ENCODE assay signal across 26 cellular contexts in the genomic region with DNA sequence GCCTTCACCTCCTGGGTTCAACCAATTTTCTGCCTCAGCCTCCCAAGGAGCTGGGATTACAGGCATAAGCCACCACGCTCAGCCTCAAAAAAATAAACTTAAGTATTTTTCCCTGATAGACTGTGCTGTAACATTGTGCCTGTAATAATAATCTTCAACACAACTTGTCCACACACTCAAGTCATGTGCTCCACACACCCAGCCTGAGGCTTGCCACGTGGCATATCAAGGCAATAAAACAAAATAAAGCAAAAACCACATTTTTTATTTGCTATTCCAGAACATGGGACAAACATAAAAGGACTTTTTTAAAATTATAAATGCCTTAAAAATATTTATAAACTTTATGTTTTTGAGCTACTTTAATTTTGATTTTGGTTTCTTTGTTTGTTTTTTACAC.
DNase-seq lines count a peak whose midpoint lies in the region; ATAC-seq, FAIRE-seq and TF ChIP-seq lines count a peak whose summit lies in the region.
"Had no signal": no experiment of that assay in that cellular context is flagged by ENCODE, and none has a peak within 500 bp of the region (broad histone marks: within the 10 kb centered on the region; RNA-seq: fewer than 3 reads in every experiment).

No MANE protein-coding gene starts in this region.

- no peak for TF ChIP-seq POLR2A in H54 (IDR thresholded peaks at IDR 0.05; ENCODE audit: low read depth, low read length)

- H3K36me3 Mint-ChIP-seq in neural crest cell (ENCODE audit: low read depth), result no peaks in the 10 kb centered on the region
- no peaks in the 10 kb centered on the region for H3K36me3 Mint-ChIP-seq in activated naive CD4-positive, alpha-beta T cell treated with anti-CD3 and anti-CD28 coated beads, Interleukin-2, amount 10 ng/mL, durations not matched to agents 7 days and 5 days
- H3K36me3 Mint-ChIP-seq: CD14-positive monocyte; CD4-positive, alpha-beta memory T cell; CD4-positive, CD25-positive, alpha-beta regulatory T cell; CD8-positive, alpha-beta memory T cell had no signal

- FAIRE-seq in H54 (lab: Jason Lieb, UNC), result peak; percentile 45
- FAIRE-seq: A204.1, G401.6, GM12891, GM19239 had no signal

- TF ChIP-seq CTCF in neural crest cell (conservative IDR thresholded peaks at IDR 0.05) (no peak), thoracic aorta (IDR thresholded peaks at IDR 0.05) (no peak)

- CTCF ChIA-PET in activated naive CD4-positive, alpha-beta T cell treated with anti-CD3 and anti-CD28 coated beads, Interleukin-2, amount 10 ng/mL, durations not matched to agents 7 days and 5 days (lab: Charles Lee), result interaction anchor here (1.2 kb wide), 1 partner anchor 156 kb away, joined by 3 read pairs; no protein-coding TSS in a partner anchor

- peak overlapping the region; percentile 86 for H3K27ac Mint-ChIP-seq in neural crest cell (ENCODE audit: unreplicated experiment)
- no peak overlapping the region for H3K27ac Mint-ChIP-seq in activated naive CD4-positive, alpha-beta T cell treated with anti-CD3 and anti-CD28 coated beads, Interleukin-2, amount 10 ng/mL, durations not matched to agents 7 days and 5 days
- H3K27ac Mint-ChIP-seq: CD4-positive, alpha-beta memory T cell; CD4-positive, CD25-positive, alpha-beta regulatory T cell; CD8-positive, alpha-beta memory T cell had no signal

- no peaks in the 10 kb centered on the region for H3K27me3 Mint-ChIP-seq in neural crest cell (ENCODE audit: low read depth)
- peaks cover 4% of the 10 kb centered on the region for H3K27me3 Mint-ChIP-seq in activated naive CD4-positive, alpha-beta T cell treated with anti-CD3 and anti-CD28 coated beads, Interleukin-2, amount 10 ng/mL, durations not matched to agents 7 days and 5 days
- H3K27me3 Mint-ChIP-seq: CD4-positive, alpha-beta memory T cell; CD4-positive, CD25-positive, alpha-beta regulatory T cell; CD8-positive, alpha-beta memory T cell had no signal

- H3K27ac ChIP-seq in thoracic aorta, result peak overlapping the region in 1 of 2 donors; percentile 18
- H3K27ac ChIP-seq: BLaER1 had no signal

- H3K27me3 ChIP-seq in thoracic aorta (replicated peaks; ENCODE audit: insufficient read depth), result no peaks in the 10 kb centered on the region
- H3K27me3 ChIP-seq: BE2C, BLaER1 had no signal

- H3K36me3 ChIP-seq in thoracic aorta, result no peaks in the 10 kb centered on the region
- H3K36me3 ChIP-seq: BE2C, BLaER1 had no signal

- no peak overlapping the region for H3K4me3 ChIP-seq in thoracic aorta
- H3K4me3 ChIP-seq: BLaER1 had no signal

- ATAC-seq in thoracic aorta (ENCODE audit: insufficient number of reproducible peaks, low FRiP score, low read depth) (peak; percentile 14), GM21381 (IDR thresholded peaks at IDR 0.05; ENCODE audit: unreplicated experiment) (no peak)

- H3K4me3 Mint-ChIP-seq in neural crest cell, result no peak overlapping the region
- no peak overlapping the region for H3K4me3 Mint-ChIP-seq in activated naive CD4-positive, alpha-beta T cell treated with anti-CD3 and anti-CD28 coated beads, Interleukin-2, amount 10 ng/mL, durations not matched to agents 7 days and 5 days
- H3K4me3 Mint-ChIP-seq: CD14-positive monocyte; CD4-positive, alpha-beta memory T cell; CD4-positive, CD25-positive, alpha-beta regulatory T cell; CD8-positive, alpha-beta memory T cell had no signal

- no peaks in the 10 kb centered on the region for H3K9me3 Mint-ChIP-seq in neural crest cell
- H3K9me3 Mint-ChIP-seq in activated naive CD4-positive, alpha-beta T cell treated with anti-CD3 and anti-CD28 coated beads, Interleukin-2, amount 10 ng/mL, durations not matched to agents 7 days and 5 days, result no peaks in the 10 kb centered on the region

- no peaks in the 10 kb centered on the region for H3K4me1 Mint-ChIP-seq in neural crest cell
- H3K4me1 Mint-ChIP-seq in activated naive CD4-positive, alpha-beta T cell treated with anti-CD3 and anti-CD28 coated beads, Interleukin-2, amount 10 ng/mL, durations not matched to agents 7 days and 5 days, result no peaks in the 10 kb centered on the region
- H3K4me1 Mint-ChIP-seq: CD14-positive monocyte; CD4-positive, CD25-positive, alpha-beta regulatory T cell had no signal

- DNase-seq in H54 (ENCODE audit: insufficient read length, low spot score), result no peak
- peak; percentile 4 for DNase-seq in foreskin melanocyte
- no peak for DNase-seq in neural crest cell (ENCODE audit: low read depth, low spot score)
- DNase-seq in thoracic aorta (ENCODE audit: low spot score), result no peak
- DNase-seq in DMS79 treated with DMSO at 0.1 percent for 48 hours (lab: John Stamatoyannopoulos, UW), result no peak
- DNase-seq in activated naive CD4-positive, alpha-beta T cell treated with anti-CD3 and anti-CD28 coated beads, Interleukin-2, amount 10 ng/mL, durations not matched to agents 7 days and 5 days, result no peak
- DNase-seq: 8988T; ACHN; BE2C; C1 segment of cervical spinal cord; CD4-positive, alpha-beta memory T cell; CD4-positive, CD25-positive, alpha-beta regulatory T cell; CD8-positive, alpha-beta memory T cell; COR-L47; DMS 273 treated with DMSO at 0.1 percent for 48 hours; DMS153; DMS53; DMS79; GF-D8 had no signal

- H3K9me3 ChIP-seq in thoracic aorta, result no peaks in the 10 kb centered on the region
- H3K9me3 ChIP-seq: BE2C, BLaER1 had no signal

- peaks cover 6 to 26% of the 10 kb centered on the region in 2 donors for H3K4me1 ChIP-seq in thoracic aorta (ENCODE audit: control insufficient read depth in 1 of 2, low read depth in 2 of 2)
- H3K4me1 ChIP-seq: BE2C, BLaER1 had no signal
